Comparison of ENCODE assay signal across 8 cellular contexts in the genomic region with DNA sequence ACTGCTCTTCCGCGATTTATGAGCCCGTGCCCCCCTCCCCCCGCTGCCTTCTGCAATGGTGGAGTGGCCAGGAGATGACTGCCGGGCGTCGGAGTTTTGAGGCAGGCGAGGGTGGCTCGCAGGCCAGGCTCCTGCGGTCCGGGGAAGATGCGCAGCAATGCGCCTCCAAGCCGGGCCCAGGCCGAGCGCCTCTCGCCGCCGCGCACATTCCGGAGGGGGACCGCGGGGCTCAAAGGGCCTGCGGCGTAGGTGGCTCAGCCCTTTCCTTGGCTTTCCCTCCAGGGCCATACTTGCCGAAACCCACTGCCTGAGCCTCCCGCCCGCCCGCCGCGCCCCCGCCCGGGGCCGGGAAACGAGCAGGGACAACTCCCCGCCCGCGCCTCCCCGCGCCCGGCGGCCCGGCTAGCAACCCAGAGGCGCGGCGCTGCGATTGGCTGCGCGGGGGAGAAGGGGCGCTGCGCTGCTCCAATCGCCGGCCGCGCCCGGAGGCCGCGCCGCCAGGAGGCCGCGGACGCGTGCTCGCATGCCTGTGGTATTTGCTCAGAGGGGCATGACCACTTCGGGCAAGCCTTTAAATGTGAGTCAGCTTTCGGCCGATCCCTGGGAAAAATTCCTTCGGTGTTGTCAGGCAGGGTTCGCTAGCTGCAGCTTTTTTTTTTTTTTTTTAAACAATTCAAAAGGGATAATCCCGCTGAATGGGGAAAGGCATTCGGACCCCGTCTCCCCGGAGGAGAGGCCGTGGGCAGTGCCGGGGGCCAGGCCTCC.
DNase-seq lines count a peak whose midpoint lies in the region; ATAC-seq and TF ChIP-seq lines count a peak whose summit lies in the region.

No MANE protein-coding gene starts in this region.

- peaks cover 46 to 65% of the 10 kb centered on the region in 2 experiments for H3K4me1 Mint-ChIP-seq in H9
- H3K4me1 Mint-ChIP-seq in activated T-cell treated with anti-CD3 and anti-CD28 coated beads, Interleukin-2, amount 50 U/mL, for 24 hours (ENCODE audit: low read depth), result peaks cover 43% of the 10 kb centered on the region

- H4K20me1 ChIP-seq in H9 (ENCODE audit: control insufficient read depth, insufficient read depth, insufficient read length), result no peaks in the 10 kb centered on the region

- peak overlapping the region; percentile 21 to 60; a peak in 3 of 5 replicates for H3K4me3 Mint-ChIP-seq in H9
- peak overlapping the region; percentile 57 for H3K4me3 Mint-ChIP-seq in activated T-cell treated with anti-CD3 and anti-CD28 coated beads, Interleukin-2, amount 50 U/mL, for 24 hours

- H2AK5ac ChIP-seq in H9 (ENCODE audit: insufficient read length, low read length), result no peak overlapping the region

- H2BK15ac ChIP-seq in H9 (ENCODE audit: low read depth, low read length), result no peak overlapping the region

- no peak overlapping the region for H2BK12ac ChIP-seq in H9 (ENCODE audit: insufficient read length, low read depth, low read length)

- WGBS in H9 (ENCODE audit: extremely low coverage, insufficient read length, low lambda C conversion rate), result no CpG with 5 or more reads among the region's 75 CpGs

- no peak overlapping the region for H2BK20ac ChIP-seq in H9 (ENCODE audit: low read depth, low read length, poor library complexity, severe bottlenecking)

- no peak overlapping the region for H3T11ph ChIP-seq in H9 (ENCODE audit: low read length)

- TF ChIP-seq POLR2A in erythroblast (IDR thresholded peaks at IDR 0.05; ENCODE audit: low read length), result no peak

- ATAC-seq in mucosa of descending colon (peak; percentile 97), GM19452 (IDR thresholded peaks at IDR 0.05; ENCODE audit: unreplicated experiment) (no peak)

- no peak overlapping the region for H3K56ac ChIP-seq in H9 (ENCODE audit: insufficient read length, low read depth, low read length)

- H3K23ac ChIP-seq in H9 (ENCODE audit: insufficient read length, low read depth, low read length), result no peak overlapping the region

- no peak overlapping the region for H2BK5ac ChIP-seq in H9 (ENCODE audit: insufficient read length, low read length)

- TF ChIP-seq CTCF in H9 (conservative IDR thresholded peaks at IDR 0.05) (no peak), mucosa of descending colon (IDR thresholded peaks at IDR 0.05) (no peak)

- peaks cover 23% of the 10 kb centered on the region for H3K27me3 Mint-ChIP-seq in H9 (ENCODE audit: low read depth)
- no peaks in the 10 kb centered on the region for H3K27me3 Mint-ChIP-seq in activated T-cell treated with anti-CD3 and anti-CD28 coated beads, Interleukin-2, amount 50 U/mL, for 24 hours

- H3K36me3 Mint-ChIP-seq in H9 (ENCODE audit: insufficient read depth in 1 of 3, low read depth in 3 of 3), result peaks cover 0 to 2% (median 0%) of the 10 kb centered on the region in 3 experiments; a peak in 3 of 7 replicates
- no peaks in the 10 kb centered on the region for H3K36me3 Mint-ChIP-seq in activated T-cell treated with anti-CD3 and anti-CD28 coated beads, Interleukin-2, amount 50 U/mL, for 24 hours (ENCODE audit: low read depth)

- H4K5ac ChIP-seq in H9 (ENCODE audit: insufficient read length, low read depth, low read length), result no peak overlapping the region

- intact Hi-C loops in mucosa of descending colon (cut with DNase I, micrococcal nuclease), result loop anchor here in 1 of 2 donors (10.0 kb wide), 1 partner anchor 146 kb away; no protein-coding TSS in a partner anchor

- H3K4me1 ChIP-seq in H9 (ENCODE audit: insufficient read depth, low read length) (peaks cover 8% of the 10 kb centered on the region), mucosa of descending colon (ENCODE audit: low read depth) (peaks cover 12% of the 10 kb centered on the region)

- DNase-seq in D341Med (ENCODE audit: low spot score), result peak; percentile 82
- DNase-seq in H9, result peak; percentile 99
- DNase-seq in NCI-H446 treated with DMSO at 0.1 percent for 48 hours (lab: John Stamatoyannopoulos, UW), result peak; percentile 41
- DNase-seq in activated T-cell treated with anti-CD3 and anti-CD28 coated beads, Interleukin-2, amount 50 U/mL, for 24 hours, result peak; percentile 87
- DNase-seq in erythroblast (lab: John Stamatoyannopoulos, UW), result peak; percentile 62 to 68
- DNase-seq in mucosa of descending colon, result peak; percentile 86 to 91 (median 90)
- peak; percentile 39 to 58 for DNase-seq in stimulated activated CD8-positive, alpha-beta memory T cell treated with anti-CD3 and anti-CD28 coated beads, Interleukin-15, amount 100 ng/mL, for 4 hours (ENCODE audit: low read depth in 2 of 2)

- no peaks in the 10 kb centered on the region for H3K79me2 ChIP-seq in H9 (ENCODE audit: insufficient read depth, low read length)

- no peaks in the 10 kb centered on the region for H3K79me1 ChIP-seq in H9 (ENCODE audit: insufficient read depth, low read depth, low read length, poor library complexity, severe bottlenecking)

- H3K27me3 ChIP-seq in H9 (ENCODE audit: insufficient read depth, low read length), result no peaks in the 10 kb centered on the region

- peak overlapping the region; percentile 83 for H3K14ac ChIP-seq in H9 (ENCODE audit: insufficient read depth, low read length)

- H3K9me3 Mint-ChIP-seq in H9, result peaks cover 0 to 8% of the 10 kb centered on the region in 2 experiments; a peak in 2 of 5 replicates
- H3K9me3 Mint-ChIP-seq in activated T-cell treated with anti-CD3 and anti-CD28 coated beads, Interleukin-2, amount 50 U/mL, for 24 hours, result no peaks in the 10 kb centered on the region

- no peaks in the 10 kb centered on the region for H3K36me3 ChIP-seq in mucosa of descending colon (ENCODE audit: low read depth)

- H2AFZ ChIP-seq in H9 (ENCODE audit: low read length), result no peak overlapping the region

- no peak overlapping the region for H2BK120ac ChIP-seq in H9 (ENCODE audit: low read depth, low read length, poor library complexity, severe bottlenecking)

- H4K91ac ChIP-seq in H9 (ENCODE audit: insufficient read length, low read depth, low read length), result peak overlapping the region; percentile 60

- H3K9me3 ChIP-seq in H9 (ENCODE audit: control insufficient read depth, low read depth, low read length) (no peaks in the 10 kb centered on the region), mucosa of descending colon (no peaks in the 10 kb centered on the region)

- H3K18ac ChIP-seq in H9 (ENCODE audit: insufficient read length, low read depth, low read length), result peak overlapping the region; percentile 60

- H3K23me2 ChIP-seq in H9 (ENCODE audit: insufficient read length, low read depth, low read length, poor library complexity, severe bottlenecking), result no peaks in the 10 kb centered on the region

- H4K8ac ChIP-seq in H9 (replicated peaks; ENCODE audit: insufficient read length, low read depth, low read length), result no peak overlapping the region

- H3K4ac ChIP-seq in H9 (ENCODE audit: low read depth, low read length), result no peak overlapping the region

- peak overlapping the region; percentile 6 for H3K9ac ChIP-seq in H9 (ENCODE audit: extremely low read depth, insufficient read length, low read length)

- peak overlapping the region in 2 of 3 experiments; percentile 76 to 83; a peak in 5 of 7 replicates for H3K27ac Mint-ChIP-seq in H9
- H3K27ac Mint-ChIP-seq in activated T-cell treated with anti-CD3 and anti-CD28 coated beads, Interleukin-2, amount 50 U/mL, for 24 hours, result peak overlapping the region; percentile 45

- H3K27ac ChIP-seq in H9 (ENCODE audit: insufficient read length, low read depth, low read length), result no peak overlapping the region

- peak overlapping the region; percentile 8 for H3K4me2 ChIP-seq in H9 (ENCODE audit: insufficient read depth, insufficient read length, low read length)

- peak overlapping the region; percentile 3 for H3K4me3 ChIP-seq in mucosa of descending colon

Comparison
In these comparisons a context has a peak if more than half of its experiments do, and no peak if none do; other contexts are left out.
1. DNase-seq: peak in every context shown above with its lines; median percentile 99 in H9; 90 in mucosa of descending colon; 87 in activated T-cell treated with anti-CD3 and anti-CD28 coated beads, Interleukin-2, amount 50 U/mL, for 24 hours; 82 in D341Med; 65 in erythroblast; 48 in stimulated activated CD8-positive, alpha-beta memory T cell treated with anti-CD3 and anti-CD28 coated beads, Interleukin-15, amount 100 ng/mL, for 4 hours; 41 in NCI-H446 treated with DMSO at 0.1 percent for 48 hours.